8 cellular contexts compared by ENCODE assay signal in genomic region chr3:126082334-126083137, GRCh38. TPM values are rescaled to one million over a fixed set of nuclear protein-coding genes. Genes with fewer than 3 reads are reported as not detected.
A peak's percentile ranks its signal among the peaks of the same experiment; 100 is the strongest.
DNase-seq lines count a peak whose midpoint lies in the region; ATAC-seq and TF ChIP-seq lines count a peak whose summit lies in the region.

No MANE protein-coding gene starts in this region.

- TF ChIP-seq POLR2A in heart left ventricle (IDR thresholded peaks at IDR 0.05) (no peak), uterus (IDR thresholded peaks at IDR 0.05) (no peak)

- H3K4me1 ChIP-seq in heart left ventricle (peaks cover 0 to 25% (median 11%) of the 10 kb centered on the region in 12 donors), uterus (peaks cover 0 to 5% of the 10 kb centered on the region in 2 donors)

- 92 to 97% (median 94%) methylated on average over 15 of the region's 15 CpGs for WGBS in heart left ventricle, 4 donors

- peak overlapping the region in 7 of 12 donors; percentile 84 to 97 (median 91) for H3K27ac ChIP-seq in heart left ventricle
- peak overlapping the region; percentile 46 for H3K27ac ChIP-seq in layer of hippocampus (ENCODE audit: low read depth, low read length)
- peak overlapping the region; percentile 92 to 93 for H3K27ac ChIP-seq in uterus

- intact Hi-C loops in heart left ventricle (cut with DNase I) = loop anchor here in 6 of 10 donors (5.0 to 10.0 kb wide), 5 partner anchors 90 to 275 kb away; partner anchors contain the start of gene KLF15 (in 1 of the 6)
- intact Hi-C loops in left ventricle myocardium superior (cut with micrococcal nuclease) = no loop called here
- intact Hi-C loops in uterus (cut with DNase I; ENCODE audit: low total_unique reads) = no loop called here

- H3K4me3 ChIP-seq in heart left ventricle (peak overlapping the region in 8 of 12 donors; percentile 62 to 97 (median 86)), uterus (peak overlapping the region in 1 of 2 donors; percentile 69)

- DNase-seq in heart left ventricle (no peak), left ventricle myocardium superior (no peak), uterus (no peak), NCI-H2227 (lab: John Stamatoyannopoulos, UW; ENCODE audit: unreplicated experiment) (no peak), mesenteric fat pad (ENCODE audit: low spot score) (no peak)
- no peak for DNase-seq in activated naive CD4-positive, alpha-beta T cell treated with anti-CD3 and anti-CD28 coated beads, Interleukin-2, amount 50 U/mL, for 72 hours (ENCODE audit: low spot score in 2 of 2)

- peaks cover 0 to 3% (median 0%) of the 10 kb centered on the region in 12 donors for H3K9me3 ChIP-seq in heart left ventricle
- H3K9me3 ChIP-seq in uterus = no peaks in the 10 kb centered on the region

- ATAC-seq in heart left ventricle (no peak), left ventricle myocardium superior (no peak), HG03378 (IDR thresholded peaks at IDR 0.05; ENCODE audit: unreplicated experiment) (no peak)
- ATAC-seq in activated naive CD4-positive, alpha-beta T cell treated with anti-CD3 and anti-CD28 coated beads, Interleukin-2, amount 50 U/mL, for 72 hours = no peak

- H3K9me3 Mint-ChIP-seq in activated naive CD4-positive, alpha-beta T cell treated with anti-CD3 and anti-CD28 coated beads, Interleukin-2, amount 50 U/mL, for 72 hours = no peaks in the 10 kb centered on the region

- H3K27me3 ChIP-seq in heart left ventricle = no peaks in the 10 kb centered on the region
- no peaks in the 10 kb centered on the region for H3K27me3 ChIP-seq in layer of hippocampus (ENCODE audit: control insufficient read depth, insufficient read depth, low read length)
- no peaks in the 10 kb centered on the region for H3K27me3 ChIP-seq in uterus

- H3K36me3 Mint-ChIP-seq in activated naive CD4-positive, alpha-beta T cell treated with anti-CD3 and anti-CD28 coated beads, Interleukin-2, amount 50 U/mL, for 72 hours = peaks cover 9 to 15% of the 10 kb centered on the region in 2 donors

- TF ChIP-seq CTCF in heart left ventricle (IDR thresholded peaks at IDR 0.05) (no peak), uterus (IDR thresholded peaks at IDR 0.05) (no peak)

- H3K27ac Mint-ChIP-seq in activated naive CD4-positive, alpha-beta T cell treated with anti-CD3 and anti-CD28 coated beads, Interleukin-2, amount 50 U/mL, for 72 hours = peak overlapping the region; percentile 92 to 97

- H3K36me3 ChIP-seq in heart left ventricle (no peaks in the 10 kb centered on the region), uterus (no peaks in the 10 kb centered on the region)

RNA-seq across cellular contexts. Expression of gene SLC41A3, which starts 1.4 kb away (rescaled TPM):
- total RNA-seq in heart left ventricle (10 to 100 TPM; 33.3 to 57.6 (median 46.4) TPM), left ventricle myocardium superior (35.4 TPM), uterus (10 to 100 TPM; 65.9 to 94.9 (median 77.4) TPM), mesenteric fat pad (35.7 TPM)
- 10 to 100 TPM; 20.9 to 60.1 TPM for polyA plus RNA-seq in heart left ventricle
- 10 to 100 TPM; 24.5 to 74.0 TPM for total RNA-seq in activated naive CD4-positive, alpha-beta T cell treated with anti-CD3 and anti-CD28 coated beads, Interleukin-2, amount 50 U/mL, for 72 hours

Comparison
In these comparisons a context has a peak if more than half of its experiments do, and no peak if none do; other contexts are left out.
1. intact Hi-C loops: an anchor here in heart left ventricle (5.0 to 10.0 kb wide); none called in left ventricle myocardium superior and uterus.